Comparison of ENCODE assay signal across 8 cellular contexts in genomic region chr5:140043508-140043872, GRCh38. TPM values are rescaled to one million over a fixed set of nuclear protein-coding genes. Genes with fewer than 3 reads are reported as not detected.
DNase-seq lines count a peak whose midpoint lies in the region; ATAC-seq, FAIRE-seq and TF ChIP-seq lines count a peak whose summit lies in the region.

No MANE protein-coding gene starts in this region.

- no peak for TF ChIP-seq EP300 in GM12878 (IDR thresholded peaks at IDR 0.05; ENCODE audit: borderline replicate concordance in 1 of 2, control insufficient read depth in 1 of 2, low read depth in 2 of 2, low read length in 2 of 2)
- TF ChIP-seq EP300 in stomach (IDR thresholded peaks at IDR 0.05), result no peak

- H3K9ac ChIP-seq in GM12878 (ENCODE audit: control insufficient read depth, insufficient read depth, low read length), result peak overlapping the region; percentile 68

- BruUV-seq in Caco-2 (replicated peaks; lab: Mats Ljungman, UMichigan), result no TSS peak
- BruUV-seq in GM12878 (replicated peaks; lab: Mats Ljungman, UMichigan), result no TSS peak

- peaks cover 23% of the 10 kb centered on the region for H3K27me3 Mint-ChIP-seq in Caco-2 (ENCODE audit: insufficient read depth, unreplicated experiment)

- H3K9me3 ChIP-seq in Caco-2, result no peaks in the 10 kb centered on the region
- H3K9me3 ChIP-seq in GM12878 (replicated peaks; ENCODE audit: control insufficient read depth, insufficient read depth, low read length), result no peaks in the 10 kb centered on the region
- H3K9me3 ChIP-seq in stomach, result no peaks in the 10 kb centered on the region

- H3K27ac ChIP-seq in GM12878 (ENCODE audit: control insufficient read depth, insufficient read depth) (peak overlapping the region; percentile 46), stomach (peak overlapping the region in 3 of 5 donors; percentile 43 to 79 (median 71))

- peak overlapping the region; percentile 56 for H3K4me3 ChIP-seq in Caco-2 (ENCODE audit: low read depth, low read length)
- H3K4me3 ChIP-seq in GM12878, result peak overlapping the region; percentile 89
- peak overlapping the region; percentile 63 to 84 (median 72) for H3K4me3 ChIP-seq in stomach

- H3K27ac Mint-ChIP-seq in Caco-2 (ENCODE audit: unreplicated experiment), result no peak overlapping the region

- H3K4me3 Mint-ChIP-seq in Caco-2 (ENCODE audit: unreplicated experiment), result peak overlapping the region; percentile 69

- FAIRE-seq in GM12878 (lab: Jason Lieb, UNC), result no peak

- TF ChIP-seq POLR2A in GM12878 (IDR thresholded peaks at IDR 0.05; ENCODE audit: low read depth, low read length), result no peak; the same call in 1 of the 2 replicates
- no peak for TF ChIP-seq POLR2A in stomach (IDR thresholded peaks at IDR 0.05)

- H3K36me3 ChIP-seq in Caco-2 (ENCODE audit: control insufficient read depth, insufficient read depth, low read length) (no peaks in the 10 kb centered on the region), GM12878 (ENCODE audit: control insufficient read depth in 2 of 2, insufficient read depth in 2 of 2, low read length in 1 of 2) (no peaks in the 10 kb centered on the region), stomach (no peaks in the 10 kb centered on the region)

- peaks cover 46% of the 10 kb centered on the region for H3K79me2 ChIP-seq in GM12878 (ENCODE audit: control insufficient read depth, insufficient read depth, low read length)

- DNase-seq in Caco-2 (peak; percentile 37), NCI-H2227 (lab: John Stamatoyannopoulos, UW; ENCODE audit: unreplicated experiment) (peak; percentile 45), GM12878 (ENCODE audit: low read depth, low spot score) (no peak), inferior parietal cortex (ENCODE audit: extremely low spot score) (peak; percentile 36), stomach (no peak)

- H3K4me1 ChIP-seq in Caco-2, result peaks cover 6% of the 10 kb centered on the region; the same call in 1 of the 2 replicates
- peaks cover 18% of the 10 kb centered on the region for H3K4me1 ChIP-seq in GM12878 (ENCODE audit: control insufficient read depth, insufficient read depth, low read length)
- peaks cover 22 to 43% (median 35%) of the 10 kb centered on the region in 4 donors for H3K4me1 ChIP-seq in stomach

- H3K9me3 Mint-ChIP-seq in Caco-2 (ENCODE audit: unreplicated experiment), result no peaks in the 10 kb centered on the region

- H2AFZ ChIP-seq in GM12878 (ENCODE audit: control insufficient read depth, low read depth, low read length), result peak overlapping the region; percentile 91

- CTCF ChIA-PET in Caco-2 (lab: Charles Lee), result interaction anchor here (0.5 to 1.1 kb wide), 4 partner anchors 9 to 75 kb away, joined by 3 to 4 read pairs (median 3); no protein-coding TSS in a partner anchor
- CTCF ChIA-PET in GM12878 (lab: Yijun Ruan, JAX), result interaction anchor here (0.8 to 9.1 kb wide), 14 partner anchors 9 to 256 kb away, joined by 3 to 123 read pairs (median 4); no protein-coding TSS in a partner anchor

- RAD21 ChIA-PET in GM12878 (lab: Charles Lee; ENCODE audit: unreplicated experiment), result interaction anchor here (1.0 to 14.1 kb wide), 4 partner anchors 39 to 82 kb away, joined by 3 to 204 read pairs (median 15); no protein-coding TSS in a partner anchor

- intact Hi-C loops in Caco-2 (cut with micrococcal nuclease; ENCODE audit: unreplicated experiment), result loop anchor here (1.0 to 5.0 kb wide), 3 partner anchors 21 to 114 kb away; no protein-coding TSS in a partner anchor
- intact Hi-C loops in GM12878 (cut with micrococcal nuclease; ENCODE audit: unreplicated experiment), result loop anchor here (2.0 to 10.0 kb wide), 5 partner anchors 39 to 259 kb away; no protein-coding TSS in a partner anchor
- intact Hi-C loops in stomach (cut with DNase I; ENCODE audit: low total_unique reads), result no loop called here

- no peaks in the 10 kb centered on the region for H4K20me1 ChIP-seq in GM12878 (ENCODE audit: control insufficient read depth, insufficient read depth)

- H3K4me2 ChIP-seq in GM12878 (ENCODE audit: control insufficient read depth, insufficient read depth), result peak overlapping the region; percentile 100

- POLR2A ChIA-PET in Caco-2 (lab: Charles Lee) (interaction anchor here (0.6 kb wide), 1 partner anchor 64 kb away, joined by 6 read pairs; no protein-coding TSS in a partner anchor), GM12878 (lab: Charles Lee) (interaction anchor here (0.5 to 2.5 kb wide), 6 partner anchors 8 to 70 kb away, joined by 3 to 13 read pairs (median 3); partner anchors contain the start of gene PURA)

- H3K27me3 ChIP-seq in Caco-2 (replicated peaks; ENCODE audit: control insufficient read depth, insufficient read depth, low read length), result peaks cover 1% of the 10 kb centered on the region
- H3K27me3 ChIP-seq in GM12878 (replicated peaks in 1 of 2; ENCODE audit: control insufficient read depth in 2 of 2, insufficient read depth in 2 of 2, low read length in 1 of 2), result no peaks in the 10 kb centered on the region
- H3K27me3 ChIP-seq in stomach, result peaks cover 0 to 45% (median 30%) of the 10 kb centered on the region in 3 donors

- TF ChIP-seq CTCF in Caco-2 (IDR thresholded peaks at IDR 0.05; ENCODE audit: insufficient read depth in 1 of 2, low read depth in 1 of 2, low read length in 1 of 2, severe bottlenecking in 1 of 2, unreplicated experiment in 1 of 2), result peak in 1 of 2 experiments; percentile 27
- TF ChIP-seq CTCF in GM12878 (IDR thresholded peaks at IDR 0.05 in 2 of 3, conservative IDR thresholded peaks at IDR 0.05 in 1 of 3; ENCODE audit: control insufficient read depth in 2 of 3, extremely low read depth in 1 of 3, insufficient read depth in 1 of 3, low read depth in 3 of 3, low read length in 3 of 3), result peak in 1 of 3 experiments; percentile 36; a peak in 2 of 6 replicates
- no peak for TF ChIP-seq CTCF in stomach (IDR thresholded peaks at IDR 0.05)

- no peaks in the 10 kb centered on the region for H3K36me3 Mint-ChIP-seq in Caco-2 (ENCODE audit: insufficient read depth, unreplicated experiment)

- peaks cover 6% of the 10 kb centered on the region for H3K4me1 Mint-ChIP-seq in Caco-2 (ENCODE audit: low read depth, unreplicated experiment)

- SMC1A ChIA-PET in GM12878 (lab: Charles Lee; ENCODE audit: uncharacterized antibody, unreplicated experiment), result interaction anchor here (0.9 to 19.1 kb wide), 7 partner anchors 11 to 267 kb away, joined by 3 to 394 read pairs (median 4); no protein-coding TSS in a partner anchor

- WGBS in GM12878 (ENCODE audit: insufficient coverage, insufficient replicate concordance, low lambda C conversion rate, missing lambda C conversion rate), result 1% methylated on average over 12 of the region's 12 CpGs
- WGBS in stomach, 5 donors, result 1 to 17% (median 3%) methylated on average over 1 to 12 of the region's 12 CpGs

- in situ Hi-C loops in GM12878 (cut with MboI), result loop anchor here (25.0 kb wide), 1 partner anchor 1569 kb away; the partner anchor contains the start of gene DIAPH1

- peak; percentile 13 for ATAC-seq in GM21381 (IDR thresholded peaks at IDR 0.05; ENCODE audit: unreplicated experiment)
- ATAC-seq in GM12878, result peak; percentile 46
- ATAC-seq in GM21619 (IDR thresholded peaks at IDR 0.05; ENCODE audit: unreplicated experiment), result no peak
- no peak for ATAC-seq in GM18870 (IDR thresholded peaks at IDR 0.05; ENCODE audit: unreplicated experiment)

- peak; percentile 34; the same call in 1 of the 2 replicates for TF ChIP-seq RAD21 in GM12878 (IDR thresholded peaks at IDR 0.05; ENCODE audit: insufficient read depth, low read depth, low read length)

TF ChIP-seq in GM12878, 131 proteins besides CTCF, POLR2A, EP300 and RAD21 (continues in another document):
- TF ChIP-seq ATF2 (IDR thresholded peaks at IDR 0.05; ENCODE audit: low read length), result no peak
- no peak; a peak in 1 of 4 replicates for TF ChIP-seq IKZF2 (IDR thresholded peaks at IDR 0.05)

RNA-seq across cellular contexts. Expression of gene NRG2, which starts 0.4 kb away (rescaled TPM):
- total RNA-seq in Caco-2 (2022) (0.59 TPM in 1 of 2 replicates, not detected in the other), GM12878 (2014; rRNA removed) (19.7 and 20.3 TPM in 2 replicates), GM12878 (2014; rRNA removed; fragmentation: Illumina TruSeq; extraction: Trizol) (10.8 and 11.9 TPM in 2 replicates), GM12878 (2021) (21.0 and 21.7 TPM in 2 replicates), stomach (10 to 100 TPM in 1 of 5 donors, 1 to 10 TPM in 2, under 1 TPM in 1, not detected in 1; 0.37 to 22.2 (median 1.8) TPM)
- total RNA-seq in GM12878 (2013; cell fraction: nucleolus; rRNA removed), result 53.8 and 54.8 TPM in 2 replicates
- polyA plus RNA-seq in GM12878 (2011; ENCODE audit: low read depth), result 1.5 TPM
- polyA plus RNA-seq in GM12878 (2011; rRNA removed) (3.2 and 7.3 TPM in 2 replicates), GM12878 (2014; fragmentation: Illumina TruSeq; extraction: Trizol) (4.9 and 11.8 TPM in 2 replicates), GM12878 (2014; fragmentation: Nextera tagmentation; extraction: Ambion mirVana) (under 1 TPM; 0.10 to 0.15 TPM), GM12878 (2014; rRNA removed) (15.4 and 18.7 TPM in 2 replicates), GM12878 (2016; fragmentation: Nextera tagmentation; extraction: Ambion mirVana) (1 to 10 TPM; 3.1 to 3.7 TPM), stomach (1 to 10 TPM in 2 of 3 donors, under 1 TPM in 1; 0.25 to 2.7 (median 1.2) TPM)
- 7.9 and 9.5 TPM in 2 replicates for polyA plus RNA-seq in GM12878 (2011; cell fraction: cytosol; rRNA removed)
- polyA plus RNA-seq in GM12878 (2011; cell fraction: nucleus; rRNA removed), result 18.4 and 19.2 TPM in 2 replicates
- 4.3 and 4.8 TPM in 2 replicates for polyA plus RNA-seq in GM12878 (2012)
- polyA minus RNA-seq in GM12878 (2011; rRNA and poly(A)+ RNA removed), result 5.3 and 9.1 TPM in 2 replicates
- 3.5 and 5.5 TPM in 2 replicates for polyA minus RNA-seq in GM12878 (2011; cell fraction: cytosol; rRNA and poly(A)+ RNA removed)
- 8.6 and 15.8 TPM in 2 replicates for polyA minus RNA-seq in GM12878 (2011; cell fraction: nucleus; rRNA and poly(A)+ RNA removed)

Comparison
In these comparisons a context has a peak if more than half of its experiments do, and no peak if none do; other contexts are left out.
1. DNase-seq: peak in Caco-2 (2 of 2), NCI-H2227 (single experiment) and inferior parietal cortex (single experiment); none in GM12878 (single experiment) and stomach (single experiment).
2. ATAC-seq: peak in GM21381 (single experiment) and GM12878 (single experiment); none in GM21619 (single experiment) and GM18870 (single experiment).
3. Peak in every context shown above with its lines, with median percentiles within 50 percentile points of each other: H3K4me3 ChIP-seq.